Comparison of ENCODE assay signal across 34 cellular contexts in the genomic region with DNA sequence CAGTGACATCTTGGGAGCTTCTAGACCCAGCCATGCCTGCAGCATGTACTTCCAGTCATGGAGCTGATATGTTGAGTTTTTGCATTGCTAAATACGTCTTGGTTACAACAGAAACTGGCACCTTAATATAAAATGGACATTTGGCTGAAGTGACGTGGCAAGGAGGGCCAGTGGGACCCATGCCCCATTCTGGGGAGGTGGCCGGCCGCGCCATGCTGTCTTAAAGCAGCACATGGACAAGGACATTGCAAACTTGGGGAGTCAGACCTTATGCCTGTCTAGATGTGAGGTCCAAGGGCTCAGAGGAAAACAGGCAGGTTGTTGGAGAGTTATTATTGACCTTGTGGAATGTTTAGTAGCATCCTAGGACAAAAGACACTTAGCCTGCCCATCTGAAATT.
"Had no signal": no experiment of that assay in that cellular context is flagged by ENCODE, and none has a peak within 500 bp of the region (broad histone marks: within the 10 kb centered on the region; RNA-seq: fewer than 3 reads in every experiment).

No MANE protein-coding gene starts in this region.

- DNase-seq: Karpas-422, Kasumi-1, MG63, MM.1S, MV-4-11, NCI-H1048, NCI-H1092, NCI-H1092 treated with DMSO at 0.1 percent for 48 hours, NCI-H1105, NCI-H1105 treated with DMSO at 0.1 percent for 48 hours, NCI-H1417, NCI-H1417 treated with DMSO at 0.1 percent for 48 hours, NCI-H1436, NCI-H1436 treated with DMSO at 0.1 percent for 48 hours, NCI-H146, NCI-H1694, NCI-H1694 treated with DMSO at 0.1 percent for 48 hours, NCI-H187, NCI-H187 treated with DMSO at 0.1 percent for 48 hours, NCI-H1930, NCI-H2029, NCI-H2029 treated with DMSO at 0.1 percent for 48 hours, NCI-H2081, NCI-H2081 treated with DMSO at 0.1 percent for 48 hours, NCI-H2107, NCI-H2171, NCI-H2171 treated with DMSO at 0.1 percent for 48 hours, NCI-H2227 treated with DMSO at 0.1 percent for 48 hours, NCI-H226, NCI-H345, NCI-H446, NCI-H446 treated with DMSO at 0.1 percent for 48 hours, NCI-H510A, NCI-H510A treated with DMSO at 0.1 percent for 48 hours had no signal
